Comparison of ENCODE assay signal across 7 cellular contexts in genomic region chr12:108728820-108729611, GRCh38. TPM values are rescaled to one million over a fixed set of nuclear protein-coding genes. Genes with fewer than 3 reads are reported as not detected.
DNase-seq lines count a peak whose midpoint lies in the region; ATAC-seq and TF ChIP-seq lines count a peak whose summit lies in the region.

No MANE protein-coding gene starts in this region.

- WGBS in testis, 2 donors: 39 to 45% methylated on average over 9 of the region's 9 CpGs

- H3K27ac ChIP-seq in angular gyrus (ENCODE audit: low read depth, low read length) (peak overlapping the region; percentile 90), iPS-20b (ENCODE audit: low read length) (no peak overlapping the region), substantia nigra (ENCODE audit: low read depth, low read length, poor library complexity, severe bottlenecking) (peak overlapping the region; percentile 94), testis (peak overlapping the region in 1 of 2 donors; percentile 97)

- peak overlapping the region; percentile 80; the same call in 1 of the 2 replicates for H3K9ac ChIP-seq in iPS-20b (ENCODE audit: low read depth, low read length)

- H3K4me1 ChIP-seq in iPS-20b (ENCODE audit: insufficient read depth, low read length): peaks cover 20% of the 10 kb centered on the region
- H3K4me1 ChIP-seq in testis: peaks cover 19% of the 10 kb centered on the region

- TF ChIP-seq CTCF in HFF-Myc (IDR thresholded peaks at IDR 0.05; ENCODE audit: low read depth, low read length, missing control alignments) (no peak), testis (IDR thresholded peaks at IDR 0.05) (no peak)

- DNase-seq in HFF-Myc (ENCODE audit: extremely low read depth, low read depth): no peak
- DNase-seq in substantia nigra (lab: John Stamatoyannopoulos, UW): no peak
- no peak for DNase-seq in testis
- DNase-seq in middle frontal gyrus (ENCODE audit: extremely low spot score, low spot score): no peak

- intact Hi-C loops in testis (cut with DNase I; ENCODE audit: low total_unique reads): no loop called here

- H3K27me3 ChIP-seq in iPS-20b (ENCODE audit: insufficient read depth, low read length) (no peaks in the 10 kb centered on the region), testis (no peaks in the 10 kb centered on the region)

- H3K36me3 ChIP-seq in iPS-20b (ENCODE audit: insufficient read depth, low read depth, low read length) (no peaks in the 10 kb centered on the region), testis (ENCODE audit: low read depth, missing control alignments) (no peaks in the 10 kb centered on the region)

- H3K9me3 ChIP-seq in iPS-20b (ENCODE audit: insufficient read depth, low read depth, low read length): no peaks in the 10 kb centered on the region
- no peaks in the 10 kb centered on the region for H3K9me3 ChIP-seq in testis

- ATAC-seq in GM21576 (IDR thresholded peaks at IDR 0.05; ENCODE audit: unreplicated experiment): no peak

- H3K4me3 ChIP-seq in HFF-Myc (replicated peaks; ENCODE audit: low read depth, low read length): peak overlapping the region; percentile 82
- peak overlapping the region; percentile 76 for H3K4me3 ChIP-seq in iPS-20b (ENCODE audit: low read length)
- no peak overlapping the region for H3K4me3 ChIP-seq in testis

- TF ChIP-seq POLR2A in testis (IDR thresholded peaks at IDR 0.05): no peak

RNA-seq across cellular contexts. Expression of gene CORO1C, which starts 2.3 kb away (rescaled TPM):
- total RNA-seq in testis: 10 to 100 TPM; 57.2 to 73.4 TPM
- 70.2 TPM for polyA plus RNA-seq in testis (ENCODE audit: insufficient read depth, low read depth, low replicate concordance)

Comparison
In these comparisons a context has a peak if more than half of its experiments do, and no peak if none do; other contexts are left out.
1. H3K4me3 ChIP-seq: peak in HFF-Myc (single experiment) and iPS-20b (single experiment); none in testis (0 of 2).